ENCODE assay signal across 8 cellular contexts in genomic region chr21:39312112-39313041, GRCh38. TPM values are rescaled to one million over a fixed set of nuclear protein-coding genes. Genes with fewer than 3 reads are reported as not detected.
DNase-seq lines count a peak whose midpoint lies in the region; ATAC-seq and TF ChIP-seq lines count a peak whose summit lies in the region.

No MANE protein-coding gene starts in this region.

- no peak for TF ChIP-seq POLR2A in right lobe of liver (IDR thresholded peaks at IDR 0.05)

- peak overlapping the region; percentile 93 for H3K27ac Mint-ChIP-seq in CD4-positive, alpha-beta T cell
- peak overlapping the region; percentile 86 for H3K27ac Mint-ChIP-seq in activated CD4-positive, alpha-beta memory T cell treated with anti-CD3 and anti-CD28 coated beads, Interleukin-2, amount 10 ng/mL, durations not matched to agents 7 days and 5 days

- H3K9me3 Mint-ChIP-seq in CD4-positive, alpha-beta T cell = no peaks in the 10 kb centered on the region
- H3K9me3 Mint-ChIP-seq in activated CD4-positive, alpha-beta memory T cell treated with anti-CD3 and anti-CD28 coated beads, Interleukin-2, amount 10 ng/mL, durations not matched to agents 7 days and 5 days = no peaks in the 10 kb centered on the region

- peak; percentile 87 for ATAC-seq in CD4-positive, alpha-beta T cell (ENCODE audit: poor library complexity)
- peak; percentile 68 for ATAC-seq in GM19467 (IDR thresholded peaks at IDR 0.05; ENCODE audit: unreplicated experiment)
- ATAC-seq in right lobe of liver = peak; percentile 87 to 94 (median 90)

- CTCF ChIA-PET in CD4-positive, alpha-beta T cell (lab: Charles Lee) = interaction anchor here (0.7 to 1.4 kb wide), 5 partner anchors 14 to 129 kb away, joined by 3 to 5 read pairs (median 3); no protein-coding TSS in a partner anchor
- CTCF ChIA-PET in activated CD4-positive, alpha-beta memory T cell treated with anti-CD3 and anti-CD28 coated beads, Interleukin-2, amount 10 ng/mL, durations not matched to agents 7 days and 5 days (lab: Charles Lee) = interaction anchor here (0.6 to 1.4 kb wide), 5 partner anchors 13 to 128 kb away, joined by 3 to 7 read pairs (median 4); partner anchors contain the start of genes HMGN1 and PSMG1

- H3K4me3 ChIP-seq in HL-60 (replicated peaks; ENCODE audit: insufficient read depth, low read length) (peak overlapping the region; percentile 66), dorsolateral prefrontal cortex (peak overlapping the region; percentile 55 to 98 (median 87)), right lobe of liver (peak overlapping the region; percentile 81 to 88 (median 86))

- WGBS in right lobe of liver (ENCODE audit: insufficient coverage, low coverage, low lambda C conversion rate, missing lambda C conversion rate) = 3% methylated on average over 20 of the region's 65 CpGs

- H3K4me1 Mint-ChIP-seq in CD4-positive, alpha-beta T cell (ENCODE audit: low read depth) = peaks cover 60% of the 10 kb centered on the region
- H3K4me1 Mint-ChIP-seq in activated CD4-positive, alpha-beta memory T cell treated with anti-CD3 and anti-CD28 coated beads, Interleukin-2, amount 10 ng/mL, durations not matched to agents 7 days and 5 days = peaks cover 43% of the 10 kb centered on the region

- POLR2A ChIA-PET in CD4-positive, alpha-beta T cell (lab: Charles Lee) = interaction anchor here (0.7 to 4.7 kb wide), 17 partner anchors 11 to 1749 kb away, joined by 3 to 201 read pairs (median 4); partner anchors contain the start of genes HMGN1 and PSMG1
- POLR2A ChIA-PET in activated CD4-positive, alpha-beta memory T cell treated with anti-CD3 and anti-CD28 coated beads, Interleukin-2, amount 10 ng/mL, durations not matched to agents 7 days and 5 days (lab: Charles Lee) = interaction anchor here (0.6 to 7.3 kb wide), 18 partner anchors 8 to 544 kb away, joined by 3 to 197 read pairs (median 6); partner anchors contain the start of genes HMGN1 and PSMG1

- DNase-seq in CD4-positive, alpha-beta T cell = peak; percentile 93 to 97 (median 94)
- DNase-seq in HL-60 (ENCODE audit: low read depth in 1 of 2, low spot score in 1 of 2) = peak; percentile 78 to 90
- peak; percentile 72 for DNase-seq in NCI-H82 treated with DMSO at 0.1 percent for 48 hours (lab: John Stamatoyannopoulos, UW; ENCODE audit: unreplicated experiment)
- DNase-seq in activated CD4-positive, alpha-beta memory T cell treated with anti-CD3 and anti-CD28 coated beads, Interleukin-2, amount 10 ng/mL, durations not matched to agents 7 days and 5 days = peak; percentile 94
- peak; percentile 90 to 98 (median 95) for DNase-seq in dorsolateral prefrontal cortex
- DNase-seq in right lobe of liver = peak; percentile 95 to 96 (median 95)
- peak; percentile 95 for DNase-seq in stimulated activated CD4-positive, alpha-beta T cell treated with anti-CD3 and anti-CD28 coated beads, Interleukin-4, amount 100 ng/mL, for 1 hour

- H3K27ac ChIP-seq in CD4-positive, alpha-beta T cell (ENCODE audit: low read depth, low read length) = peak overlapping the region; percentile 85
- H3K27ac ChIP-seq in HL-60 (replicated peaks) (peak overlapping the region; percentile 96), dorsolateral prefrontal cortex (peak overlapping the region; percentile 58 to 100 (median 98)), right lobe of liver (peak overlapping the region; percentile 93 to 99 (median 93))

- no peaks in the 10 kb centered on the region for H3K27me3 Mint-ChIP-seq in CD4-positive, alpha-beta T cell
- H3K27me3 Mint-ChIP-seq in activated CD4-positive, alpha-beta memory T cell treated with anti-CD3 and anti-CD28 coated beads, Interleukin-2, amount 10 ng/mL, durations not matched to agents 7 days and 5 days = no peaks in the 10 kb centered on the region

- no peak for TF ChIP-seq CTCF in CD4-positive, alpha-beta T cell (IDR thresholded peaks at IDR 0.05)
- TF ChIP-seq CTCF in HL-60 (IDR thresholded peaks at IDR 0.05; ENCODE audit: insufficient read depth, low read length) = no peak
- peak in 9 of 56 donors; percentile 12 to 36 (median 15) for TF ChIP-seq CTCF in dorsolateral prefrontal cortex (IDR thresholded peaks at IDR 0.05 in 54 of 56, conservative IDR thresholded peaks at IDR 0.05 in 2 of 56; ENCODE audit: low read depth in 1 of 56, partially characterized antibody in 56 of 56)
- TF ChIP-seq CTCF in right lobe of liver (IDR thresholded peaks at IDR 0.05) = no peak

- peaks cover 52% of the 10 kb centered on the region for H3K36me3 Mint-ChIP-seq in CD4-positive, alpha-beta T cell (ENCODE audit: low read depth)
- H3K36me3 Mint-ChIP-seq in activated CD4-positive, alpha-beta memory T cell treated with anti-CD3 and anti-CD28 coated beads, Interleukin-2, amount 10 ng/mL, durations not matched to agents 7 days and 5 days (ENCODE audit: low read depth) = peaks cover 38% of the 10 kb centered on the region

- no peaks in the 10 kb centered on the region for H3K27me3 ChIP-seq in CD4-positive, alpha-beta T cell (ENCODE audit: control insufficient read depth, insufficient read depth, low read length)
- H3K27me3 ChIP-seq in HL-60 (ENCODE audit: insufficient read depth, poor library complexity, severe bottlenecking) (no peaks in the 10 kb centered on the region), dorsolateral prefrontal cortex (no peaks in the 10 kb centered on the region), right lobe of liver (no peaks in the 10 kb centered on the region)

- H3K4me1 ChIP-seq in right lobe of liver = peaks cover 0 to 13% (median 4%) of the 10 kb centered on the region in 4 donors

- peaks cover 0 to 10% (median 5%) of the 10 kb centered on the region in 4 donors for H3K36me3 ChIP-seq in right lobe of liver

- peak overlapping the region; percentile 95 for H3K4me3 Mint-ChIP-seq in CD4-positive, alpha-beta T cell
- H3K4me3 Mint-ChIP-seq in activated CD4-positive, alpha-beta memory T cell treated with anti-CD3 and anti-CD28 coated beads, Interleukin-2, amount 10 ng/mL, durations not matched to agents 7 days and 5 days = peak overlapping the region; percentile 87

- intact Hi-C loops in CD4-positive, alpha-beta T cell (cut with DNase I, micrococcal nuclease) = loop anchor here (1.0 to 10.0 kb wide), 8 partner anchors 37 to 1948 kb away; partner anchors contain the start of genes HMGN1 (in 2 of the 2), LCA5L (in 2 of the 2), PSMG1 (in 2 of the 2) and DYRK1A (in 1 of the 2)
- intact Hi-C loops in dorsolateral prefrontal cortex (cut with DNase I) (loop anchor here (1.0 to 5.0 kb wide), 5 partner anchors 37 to 135 kb away; partner anchors contain the start of genes PSMG1 (in 2 of the 2), HMGN1 (in 1 of the 2) and LCA5L (in 1 of the 2)), right lobe of liver (cut with DNase I) (loop anchor here in 1 of 2 donors (10.0 kb wide), 1 partner anchor 72 kb away; a partner anchor contains a TSS)

- no peaks in the 10 kb centered on the region for H3K9me3 ChIP-seq in CD4-positive, alpha-beta T cell (ENCODE audit: control insufficient read depth, low read length)
- no peaks in the 10 kb centered on the region for H3K9me3 ChIP-seq in right lobe of liver

RNA-seq across cellular contexts. Expression of gene BRWD1, which starts 1.1 kb away (rescaled TPM):
- 10 to 100 TPM; 84.7 to 92.2 TPM for total RNA-seq in CD4-positive, alpha-beta T cell
- total RNA-seq in activated CD4-positive, alpha-beta memory T cell treated with anti-CD3 and anti-CD28 coated beads, Interleukin-2, amount 10 ng/mL, durations not matched to agents 7 days and 5 days = 10 to 100 TPM; 39.5 to 45.3 TPM
- 100 to 1,000 TPM in 105 of 120 experiments, 10 to 100 TPM in 15; 78.6 to 146 (median 112) TPM for total RNA-seq in dorsolateral prefrontal cortex
- 10 to 100 TPM; 18.6 to 26.7 (median 21.9) TPM for total RNA-seq in right lobe of liver

RNA-seq across cellular contexts. Expression of gene HMGN1, which starts 36.5 kb away (rescaled TPM):
- 100 to 1,000 TPM; 256 to 262 TPM for total RNA-seq in CD4-positive, alpha-beta T cell
- total RNA-seq in activated CD4-positive, alpha-beta memory T cell treated with anti-CD3 and anti-CD28 coated beads, Interleukin-2, amount 10 ng/mL, durations not matched to agents 7 days and 5 days = 100 to 1,000 TPM; 327 to 340 TPM
- total RNA-seq in dorsolateral prefrontal cortex (100 to 1,000 TPM in 15 of 120 experiments, 10 to 100 TPM in 105; 46.0 to 116 (median 78.8) TPM), right lobe of liver (10 to 100 TPM; 34.6 to 71.6 (median 63.9) TPM)

Comparison
In these comparisons a context has a peak if more than half of its experiments do, and no peak if none do; other contexts are left out.
1. Peak in every context shown above with its lines: DNase-seq, ATAC-seq, H3K4me3 ChIP-seq and H3K27ac ChIP-seq.